24 cellular contexts compared by ENCODE assay signal in the genomic region with DNA sequence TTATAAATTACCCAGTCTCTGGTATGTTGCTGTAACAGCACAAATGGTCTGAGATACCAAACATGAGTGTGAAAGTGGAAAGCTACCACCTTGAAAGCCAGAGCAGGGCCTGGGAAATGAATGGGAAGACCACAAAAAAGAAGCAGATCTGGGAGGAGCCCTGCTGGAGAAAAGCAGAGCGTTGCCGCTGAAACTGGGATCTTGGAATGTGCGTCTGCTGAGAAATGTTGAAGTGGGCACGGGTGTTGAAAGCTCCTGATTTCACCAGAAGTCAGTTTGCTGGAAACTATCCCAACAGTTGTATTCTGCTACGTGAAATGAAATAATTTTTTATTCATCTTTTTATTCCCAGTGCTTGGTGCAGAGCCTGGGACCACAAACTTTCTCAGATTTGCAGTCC. TPM values are rescaled to one million over a fixed set of nuclear protein-coding genes. Genes with fewer than 3 reads are reported as not detected.
A peak's percentile ranks its signal among the peaks of the same experiment; 100 is the strongest.
DNase-seq lines count a peak whose midpoint lies in the region; ATAC-seq and TF ChIP-seq lines count a peak whose summit lies in the region.
"Had no signal": no experiment of that assay in that cellular context is flagged by ENCODE, and none has a peak within 500 bp of the region (broad histone marks: within the 10 kb centered on the region; RNA-seq: fewer than 3 reads in every experiment).

No MANE protein-coding gene starts in this region.

- H3K79me2 ChIP-seq in PC-3 (ENCODE audit: low read length): no peaks in the 10 kb centered on the region

- H2BK15ac ChIP-seq in mesenchymal stem cell (ENCODE audit: low read depth, poor library complexity, severe bottlenecking): no peak overlapping the region

- H3K4me3 Mint-ChIP-seq in CD8-positive, alpha-beta memory T cell: no peak overlapping the region
- H3K4me3 Mint-ChIP-seq: B cell; central memory CD8-positive, alpha-beta T cell; memory B cell; naive thymus-derived CD8-positive, alpha-beta T cell had no signal

- DNase-seq in PC-3: no peak
- no peak for DNase-seq in colonic mucosa
- peak; percentile 25 for DNase-seq in mesenchymal stem cell
- peak; percentile 18 to 37 for DNase-seq in thyroid gland
- DNase-seq in CD8-positive, alpha-beta memory T cell: no peak
- DNase-seq in sigmoid colon: no peak
- DNase-seq: activated CD4-positive, alpha-beta T cell treated with anti-CD3 and anti-CD28 coated beads for 4 hours; activated naive CD4-positive, alpha-beta T cell treated with anti-CD3 and anti-CD28 coated beads, Interleukin-2, amount 50 U/mL, for 16 hours; aorta; DMS79 treated with DMSO at 0.1 percent for 48 hours; naive thymus-derived CD8-positive, alpha-beta T cell; NCI-H1105; NCI-H2081; NCI-H446; stimulated activated CD4-positive, alpha-beta T cell treated with anti-CD3 and anti-CD28 coated beads, Interleukin-4, amount 100 ng/mL, for 1 hour; stimulated activated naive CD4-positive, alpha-beta T cell had no signal

- no peak for TF ChIP-seq CTCF in PC-3 (conservative IDR thresholded peaks at IDR 0.05; ENCODE audit: low read depth, low read length)
- no peak for TF ChIP-seq CTCF in colonic mucosa (IDR thresholded peaks at IDR 0.05)
- TF ChIP-seq CTCF in thyroid gland (IDR thresholded peaks at IDR 0.05): no peak
- TF ChIP-seq CTCF in sigmoid colon (IDR thresholded peaks at IDR 0.05): no peak

- peaks cover 16% of the 10 kb centered on the region for H3K4me1 ChIP-seq in PC-3 (ENCODE audit: insufficient read depth, low read length)
- H3K4me1 ChIP-seq in colonic mucosa: peaks cover 4% of the 10 kb centered on the region
- H3K4me1 ChIP-seq in mesenchymal stem cell (ENCODE audit: control insufficient read depth, insufficient read depth, low read depth, low read length): no peaks in the 10 kb centered on the region
- H3K4me1 ChIP-seq in thyroid gland: no peaks in the 10 kb centered on the region
- H3K4me1 ChIP-seq in CD8-positive, alpha-beta memory T cell (ENCODE audit: insufficient read depth, low read length): no peaks in the 10 kb centered on the region
- H3K4me1 ChIP-seq in sigmoid colon: no peaks in the 10 kb centered on the region
- H3K4me1 ChIP-seq: prostate gland, SJSA1 had no signal

- H3K18ac ChIP-seq in mesenchymal stem cell (ENCODE audit: low read depth in 1 of 2, low read length in 2 of 2): no peak overlapping the region

- no peaks in the 10 kb centered on the region for H4K20me1 ChIP-seq in PC-3 (ENCODE audit: low read length)

- H3K9ac ChIP-seq in PC-3 (ENCODE audit: low read length) (no peak overlapping the region), colonic mucosa (ENCODE audit: low read depth in 2 of 2, low read length in 2 of 2) (peak overlapping the region in 1 of 2 donors; percentile 23), mesenchymal stem cell (ENCODE audit: low read length) (no peak overlapping the region)

- no peak overlapping the region for H2AK5ac ChIP-seq in mesenchymal stem cell (ENCODE audit: low read length, severe bottlenecking)

- no TSS peak for BruUV-seq in PC-3 (replicated peaks; lab: Mats Ljungman, UMichigan)

- H2AFZ ChIP-seq in PC-3 (ENCODE audit: low read length): no peak overlapping the region
- H2AFZ ChIP-seq in mesenchymal stem cell (ENCODE audit: low read depth, low read length): no peak overlapping the region

- no peaks in the 10 kb centered on the region for H3K36me3 Mint-ChIP-seq in CD8-positive, alpha-beta memory T cell
- H3K36me3 Mint-ChIP-seq: memory B cell; naive thymus-derived CD8-positive, alpha-beta T cell had no signal

- no peaks in the 10 kb centered on the region for H3F3A ChIP-seq in PC-3 (ENCODE audit: low read length, unreplicated experiment)

- H3K9me3 ChIP-seq in PC-3 (ENCODE audit: low read length) (no peaks in the 10 kb centered on the region), colonic mucosa (no peaks in the 10 kb centered on the region), mesenchymal stem cell (ENCODE audit: control insufficient read depth, low read length) (no peaks in the 10 kb centered on the region), thyroid gland (no peaks in the 10 kb centered on the region), sigmoid colon (no peaks in the 10 kb centered on the region)
- no peaks in the 10 kb centered on the region for H3K9me3 ChIP-seq in CD8-positive, alpha-beta memory T cell (ENCODE audit: low read length)
- H3K9me3 ChIP-seq: prostate gland, SJSA1, thoracic aorta had no signal

- no peaks in the 10 kb centered on the region for H3K79me1 ChIP-seq in mesenchymal stem cell (replicated peaks; ENCODE audit: low read length, poor library complexity, severe bottlenecking)

- H3K27ac ChIP-seq in PC-3 (ENCODE audit: low read length) (peak overlapping the region; percentile 60), colonic mucosa (peak overlapping the region; percentile 72), mesenchymal stem cell (ENCODE audit: low read length, poor library complexity, severe bottlenecking) (no peak overlapping the region), thyroid gland (no peak overlapping the region), sigmoid colon (no peak overlapping the region)
- no peak overlapping the region for H3K27ac ChIP-seq in CD8-positive, alpha-beta memory T cell (ENCODE audit: low read depth, low read length)
- H3K27ac ChIP-seq: prostate gland, SJSA1, thoracic aorta had no signal

- no peak for TF ChIP-seq POLR2A in thyroid gland (IDR thresholded peaks at IDR 0.05)
- no peak for TF ChIP-seq POLR2A in sigmoid colon (IDR thresholded peaks at IDR 0.05)

- H3K27me3 ChIP-seq in PC-3 (ENCODE audit: low read length) (no peaks in the 10 kb centered on the region), colonic mucosa (no peaks in the 10 kb centered on the region), mesenchymal stem cell (ENCODE audit: control insufficient read depth in 1 of 2, insufficient read depth in 1 of 2, low read length in 2 of 2) (no peaks in the 10 kb centered on the region), thyroid gland (no peaks in the 10 kb centered on the region), sigmoid colon (no peaks in the 10 kb centered on the region)
- H3K27me3 ChIP-seq in CD8-positive, alpha-beta memory T cell (ENCODE audit: insufficient read depth, low read length, poor library complexity, severe bottlenecking): no peaks in the 10 kb centered on the region

- H3K4me2 ChIP-seq in PC-3 (ENCODE audit: low read length) (peak overlapping the region; percentile 47), mesenchymal stem cell (ENCODE audit: low read length, poor library complexity, severe bottlenecking) (no peak overlapping the region)

- H2BK120ac ChIP-seq in mesenchymal stem cell (ENCODE audit: low read depth, low read length): no peak overlapping the region

- no peaks in the 10 kb centered on the region for H3K9me2 ChIP-seq in PC-3 (replicated peaks; ENCODE audit: low read length)

- POLR2A ChIA-PET in PC-3 (lab: Charles Lee; ENCODE audit: unreplicated experiment): no interaction called here
- POLR2A ChIA-PET in CD8-positive, alpha-beta memory T cell (lab: Charles Lee): no interaction called here

- ATAC-seq in PC-3 (no peak), GM21576 (IDR thresholded peaks at IDR 0.05; ENCODE audit: unreplicated experiment) (no peak)
- ATAC-seq: naive thymus-derived CD8-positive, alpha-beta T cell; Panc1 had no signal

- H3K4me3 ChIP-seq in PC-3 (ENCODE audit: low read length) (no peak overlapping the region), colonic mucosa (no peak overlapping the region), mesenchymal stem cell (ENCODE audit: insufficient read depth in 1 of 2, low read depth in 1 of 2, low read length in 2 of 2) (no peak overlapping the region), thyroid gland (replicated peaks in 1 of 3) (no peak overlapping the region), sigmoid colon (no peak overlapping the region)
- H3K4me3 ChIP-seq in CD8-positive, alpha-beta memory T cell (ENCODE audit: low read length): no peak overlapping the region
- H3K4me3 ChIP-seq: prostate gland, SJSA1, thoracic aorta had no signal

- whole genome bisulfite sequencing in mesenchymal stem cell: 78% methylated on average over 5 of the region's 5 CpGs
- WGBS in thyroid gland, 2 donors: 47 to 62% methylated on average over 5 of the region's 5 CpGs
- WGBS in sigmoid colon, 2 donors: 85 to 86% methylated on average over 5 of the region's 5 CpGs

- H3K9me3 Mint-ChIP-seq in CD8-positive, alpha-beta memory T cell: peaks cover 0 to 3% (median 0%) of the 10 kb centered on the region in 5 donors
- H3K9me3 Mint-ChIP-seq: central memory CD8-positive, alpha-beta T cell; memory B cell; naive thymus-derived CD8-positive, alpha-beta T cell had no signal

- no peak overlapping the region for H3K4ac ChIP-seq in mesenchymal stem cell (ENCODE audit: low read depth in 1 of 2, low read length in 2 of 2)

- intact Hi-C loops in PC-3 (cut with micrococcal nuclease) (loop anchor here (2.0 kb wide), 1 partner anchor 20 kb away; no protein-coding TSS in a partner anchor), colonic mucosa (cut with DNase I) (no loop called here), thyroid gland (cut with DNase I) (no loop called here), sigmoid colon (cut with DNase I) (no loop called here)

- CTCF ChIA-PET in PC-3 (lab: Charles Lee): no interaction called here
- CTCF ChIA-PET in CD8-positive, alpha-beta memory T cell (lab: Charles Lee): no interaction called here

- H3K36me3 ChIP-seq in PC-3 (ENCODE audit: low read depth, low read length) (no peaks in the 10 kb centered on the region), colonic mucosa (no peaks in the 10 kb centered on the region), mesenchymal stem cell (ENCODE audit: control insufficient read depth in 1 of 2, insufficient read depth in 2 of 2, low read depth in 1 of 2, low read length in 2 of 2) (no peaks in the 10 kb centered on the region), thyroid gland (no peaks in the 10 kb centered on the region), sigmoid colon (no peaks in the 10 kb centered on the region)
- no peaks in the 10 kb centered on the region for H3K36me3 ChIP-seq in CD8-positive, alpha-beta memory T cell (ENCODE audit: insufficient read depth, low read length)
- H3K36me3 ChIP-seq: prostate gland, SJSA1, thoracic aorta had no signal

- H3K23ac ChIP-seq in mesenchymal stem cell (ENCODE audit: low read length in 2 of 2): no peak overlapping the region

- no peak overlapping the region for H4K91ac ChIP-seq in mesenchymal stem cell (ENCODE audit: low read length)

- TF ChIP-seq EP300 in sigmoid colon (IDR thresholded peaks at IDR 0.05): no peak

- no peak overlapping the region for H4K8ac ChIP-seq in mesenchymal stem cell (ENCODE audit: low read length)

- H3K14ac ChIP-seq in mesenchymal stem cell (ENCODE audit: low read length in 2 of 2): no peak overlapping the region

- H2BK12ac ChIP-seq in mesenchymal stem cell (ENCODE audit: low read length in 2 of 2): peak overlapping the region in 1 of 2 experiments; percentile 18

- H3K27me3 Mint-ChIP-seq in CD8-positive, alpha-beta memory T cell: peaks cover 2 to 3% of the 10 kb centered on the region in 2 donors
- H3K27me3 Mint-ChIP-seq: B cell; central memory CD8-positive, alpha-beta T cell; memory B cell had no signal

- H2BK5ac ChIP-seq in mesenchymal stem cell (ENCODE audit: low read depth, low read length, poor library complexity, severe bottlenecking): no peak overlapping the region

- no peak overlapping the region for H3K27ac Mint-ChIP-seq in CD8-positive, alpha-beta memory T cell
- H3K27ac Mint-ChIP-seq: B cell; memory B cell; naive thymus-derived CD8-positive, alpha-beta T cell had no signal

- no peaks in the 10 kb centered on the region for H3K4me1 Mint-ChIP-seq in CD8-positive, alpha-beta memory T cell
- H3K4me1 Mint-ChIP-seq: B cell; central memory CD8-positive, alpha-beta T cell; memory B cell; naive thymus-derived CD8-positive, alpha-beta T cell had no signal

RNA-seq across cellular contexts. Expression of a gene that starts 40.0 kb away (rescaled TPM):
- 9.2 and 10.9 TPM in 2 replicates for total RNA-seq in PC-3 (2014; rRNA removed)
- 10 to 100 TPM; 24.8 to 28.6 TPM for total RNA-seq in colonic mucosa
- 6.5 TPM for polyA plus RNA-seq in mesenchymal stem cell (2013, experiment 1 of 2)
- 7.3 TPM for polyA plus RNA-seq in mesenchymal stem cell (2013, experiment 2 of 2)
- 10 to 100 TPM; 24.6 to 48.2 (median 28.9) TPM for total RNA-seq in thyroid gland
- total RNA-seq in CD8-positive, alpha-beta memory T cell: under 1 TPM; 0.86 to 0.94 TPM
- not detected for polyA plus RNA-seq in CD8-positive, alpha-beta memory T cell
- 10 to 100 TPM in 3 of 4 donors, 1 to 10 TPM in 1; 8.4 to 20.7 (median 15.6) TPM for total RNA-seq in sigmoid colon
- 10 to 100 TPM in 2 of 3 donors, 1 to 10 TPM in 1; 7.3 to 17.4 (median 13.6) TPM for polyA plus RNA-seq in sigmoid colon

Comparison
In these comparisons a context has a peak if more than half of its experiments do, and no peak if none do; other contexts are left out.
1. DNase-seq: peak in mesenchymal stem cell (single experiment) and thyroid gland (2 of 2); none in PC-3 (single experiment), colonic mucosa (single experiment), CD8-positive, alpha-beta memory T cell (0 of 5) and sigmoid colon (single experiment).
2. H3K27ac ChIP-seq: peak in PC-3 (single experiment) and colonic mucosa (single experiment); none in mesenchymal stem cell (single experiment), thyroid gland (0 of 3), CD8-positive, alpha-beta memory T cell (single experiment) and sigmoid colon (0 of 4).